In the genomic region with DNA sequence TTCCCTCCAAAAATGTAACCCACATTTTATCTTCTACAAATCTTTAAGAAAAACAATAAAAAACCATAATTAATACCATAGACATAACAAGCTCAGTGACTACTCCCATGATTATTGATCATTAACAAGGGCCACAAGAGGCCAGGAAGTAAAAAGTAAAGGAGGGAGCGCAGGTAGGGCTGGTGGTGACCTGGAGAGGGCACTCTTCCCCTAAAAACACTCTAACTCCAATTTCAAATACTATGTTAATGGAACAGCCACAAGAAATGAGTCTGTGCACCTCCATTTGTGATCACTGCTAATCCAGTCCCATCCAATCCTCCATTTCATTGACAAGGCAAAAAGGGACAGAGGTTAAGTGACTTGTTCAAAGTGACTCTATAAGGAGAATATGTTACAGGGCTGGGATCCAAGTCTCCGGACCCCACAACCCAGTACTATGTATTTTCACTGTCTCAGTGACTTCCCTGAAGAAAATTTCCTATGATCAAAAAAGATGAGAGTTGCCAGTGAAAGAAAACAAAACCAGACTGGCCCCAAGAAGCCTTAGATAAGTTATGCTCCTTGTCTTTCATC, we compare ENCODE assay signal across 9 cellular contexts. TPM values are rescaled to one million over a fixed set of nuclear protein-coding genes. Genes with fewer than 3 reads are reported as not detected.
DNase-seq lines count a peak whose midpoint lies in the region; ATAC-seq and TF ChIP-seq lines count a peak whose summit lies in the region.
"Had no signal": no experiment of that assay in that cellular context is flagged by ENCODE, and none has a peak within 500 bp of the region (broad histone marks: within the 10 kb centered on the region; RNA-seq: fewer than 3 reads in every experiment).

No MANE protein-coding gene starts in this region.

- POLR2A ChIA-PET in HEK293 (lab: Yijun Ruan, JAX) = no interaction called here
- POLR2A ChIA-PET in naive thymus-derived CD8-positive, alpha-beta T cell (lab: Charles Lee) = no interaction called here

- no peak overlapping the region for H3K4me3 ChIP-seq in HEK293 (ENCODE audit: low read depth, low read length)
- H3K4me3 ChIP-seq in effector memory CD4-positive, alpha-beta T cell (ENCODE audit: insufficient read depth, low read depth, low read length, poor library complexity, severe bottlenecking) = no peak overlapping the region
- H3K4me3 ChIP-seq: BLaER1 treated with 17β-estradiol and CSF1 and Interleukin-3, amounts not matched to agents 10 nM and 100 nM had no signal

- H3K9me3 ChIP-seq in HEK293 (ENCODE audit: control insufficient read depth, insufficient read depth, low read depth, low read length) = no peaks in the 10 kb centered on the region
- H3K9me3 ChIP-seq in effector memory CD4-positive, alpha-beta T cell (ENCODE audit: control insufficient read depth, low read length) = no peaks in the 10 kb centered on the region

- H3K4me1 ChIP-seq in HEK293 (ENCODE audit: control insufficient read depth, insufficient read depth, low read length) = no peaks in the 10 kb centered on the region
- no peaks in the 10 kb centered on the region for H3K4me1 ChIP-seq in effector memory CD4-positive, alpha-beta T cell (ENCODE audit: control insufficient read depth, insufficient read depth, low read length, poor library complexity, severe bottlenecking)

- peaks cover 7 to 36% of the 10 kb centered on the region in 2 experiments; a peak in 2 of 3 replicates for H3K36me3 ChIP-seq in HEK293 (ENCODE audit: control insufficient read depth in 2 of 2, insufficient read depth in 1 of 2, low read length in 2 of 2)
- peaks cover 40% of the 10 kb centered on the region for H3K36me3 ChIP-seq in effector memory CD4-positive, alpha-beta T cell (ENCODE audit: control insufficient read depth, insufficient read depth, low read length)

- peaks cover 0 to 70% (median 18%) of the 10 kb centered on the region in 3 donors for H3K36me3 Mint-ChIP-seq in naive thymus-derived CD8-positive, alpha-beta T cell

- no peak for TF ChIP-seq CTCF in HEK293 (tag by site-specific recombination; IDR thresholded peaks at IDR 0.05)

- CTCF ChIA-PET in HEK293 (lab: Yijun Ruan, JAX) = interaction anchor here (0.6 to 1.4 kb wide), 29 partner anchors 11 to 545 kb away, joined by 3 to 12 read pairs (median 4); no protein-coding TSS in a partner anchor

- H3K4me3 Mint-ChIP-seq in naive thymus-derived CD8-positive, alpha-beta T cell = no peak overlapping the region

- H3K27ac Mint-ChIP-seq in naive thymus-derived CD8-positive, alpha-beta T cell = peak overlapping the region in 1 of 10 donors; percentile 18

- H3K27me3 Mint-ChIP-seq in naive thymus-derived CD8-positive, alpha-beta T cell = no peaks in the 10 kb centered on the region

- no peak overlapping the region for H3K27ac ChIP-seq in HEK293 (ENCODE audit: extremely low read depth, low read depth, low read length)
- H3K27ac ChIP-seq in effector memory CD4-positive, alpha-beta T cell (ENCODE audit: insufficient read depth, low read length, poor library complexity, severe bottlenecking) = no peak overlapping the region
- H3K27ac ChIP-seq: BLaER1 treated with 17β-estradiol and CSF1 and Interleukin-3, amounts not matched to agents 10 nM and 100 nM had no signal

- DNase-seq in DMS79 treated with DMSO at 0.1 percent for 48 hours (lab: John Stamatoyannopoulos, UW) = peak; percentile 7
- no peak for DNase-seq in DMS79 (lab: John Stamatoyannopoulos, UW)
- peak; percentile 66 for DNase-seq in OCI-M1 (lab: John Stamatoyannopoulos, UW)
- peak; percentile 18 for DNase-seq in central memory CD4-positive, alpha-beta T cell
- peak in 5 of 10 donors; percentile 5 to 40 (median 12) for DNase-seq in naive thymus-derived CD8-positive, alpha-beta T cell
- DNase-seq in effector memory CD4-positive, alpha-beta T cell = no peak

- ATAC-seq in naive thymus-derived CD8-positive, alpha-beta T cell = peak; percentile 58
- no peak for ATAC-seq in GM21619 (IDR thresholded peaks at IDR 0.05; ENCODE audit: unreplicated experiment)

- peaks cover 0 to 2% (median under 1%) of the 10 kb centered on the region in 4 donors for H3K4me1 Mint-ChIP-seq in naive thymus-derived CD8-positive, alpha-beta T cell

- no peaks in the 10 kb centered on the region for H3K9me3 Mint-ChIP-seq in naive thymus-derived CD8-positive, alpha-beta T cell

- no peaks in the 10 kb centered on the region for H3K27me3 ChIP-seq in effector memory CD4-positive, alpha-beta T cell (replicated peaks; ENCODE audit: control insufficient read depth, insufficient read depth, low read length, poor library complexity, severe bottlenecking)
- H3K27me3 ChIP-seq: BLaER1 treated with 17β-estradiol and CSF1 and Interleukin-3, amounts not matched to agents 10 nM and 100 nM had no signal

TF ChIP-seq in HEK293, 187 proteins besides CTCF, POLR2A, EP300 and RAD21:
- TF ChIP-seq MEIS1 (CRISPR knock-in tag; IDR thresholded peaks at IDR 0.05; ENCODE audit: borderline replicate concordance) (no peak), ZBTB17 (tag by site-specific recombination; IDR thresholded peaks at IDR 0.05) (peak; percentile 38; the same call in 1 of the 2 replicates), KLF7 (tag by site-specific recombination; IDR thresholded peaks at IDR 0.05; ENCODE audit: borderline replicate concordance) (no peak), ZSCAN30 (tag by site-specific recombination; IDR thresholded peaks at IDR 0.05) (no peak), ZBTB20 (tag by site-specific recombination; IDR thresholded peaks at IDR 0.05) (peak; percentile 56; the same call in 1 of the 2 replicates), ZNF792 (tag by site-specific recombination; IDR thresholded peaks at IDR 0.05) (no peak), ZNF341 (tag by site-specific recombination; IDR thresholded peaks at IDR 0.05; ENCODE audit: low read depth) (peak; percentile 67), ZNF654 (tag by site-specific recombination; IDR thresholded peaks at IDR 0.05; ENCODE audit: low read depth) (peak; percentile 74), SP7 (tag by site-specific recombination; IDR thresholded peaks at IDR 0.05) (no peak), ZNF394 (tag by site-specific recombination; IDR thresholded peaks at IDR 0.05; ENCODE audit: borderline replicate concordance) (0 out of 2 replicates have a peak, but pooled peaks have one; percentile 10), SP2 (tag by site-specific recombination; IDR thresholded peaks at IDR 0.05) (no peak)
- TF ChIP-seq, protein P1, sequence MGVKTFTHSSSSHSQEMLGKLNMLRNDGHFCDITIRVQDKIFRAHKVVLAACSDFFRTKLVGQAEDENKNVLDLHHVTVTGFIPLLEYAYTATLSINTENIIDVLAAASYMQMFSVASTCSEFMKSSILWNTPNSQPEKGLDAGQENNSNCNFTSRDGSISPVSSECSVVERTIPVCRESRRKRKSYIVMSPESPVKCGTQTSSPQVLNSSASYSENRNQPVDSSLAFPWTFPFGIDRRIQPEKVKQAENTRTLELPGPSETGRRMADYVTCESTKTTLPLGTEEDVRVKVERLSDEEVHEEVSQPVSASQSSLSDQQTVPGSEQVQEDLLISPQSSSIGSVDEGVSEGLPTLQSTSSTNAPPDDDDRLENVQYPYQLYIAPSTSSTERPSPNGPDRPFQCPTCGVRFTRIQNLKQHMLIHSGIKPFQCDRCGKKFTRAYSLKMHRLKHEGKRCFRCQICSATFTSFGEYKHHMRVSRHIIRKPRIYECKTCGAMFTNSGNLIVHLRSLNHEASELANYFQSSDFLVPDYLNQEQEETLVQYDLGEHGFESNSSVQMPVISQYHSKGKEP (tag by site-specific recombination; IDR thresholded peaks at IDR 0.05) = no peak

RNA-seq across cellular contexts. Expression of a gene that starts 41.2 kb away (rescaled TPM):
- total RNA-seq in naive thymus-derived CD8-positive, alpha-beta T cell = 10 to 100 TPM; 35.0 to 36.6 TPM
- 10 to 100 TPM; 59.4 to 64.2 (median 62.3) TPM for polyA plus RNA-seq in naive thymus-derived CD8-positive, alpha-beta T cell

Comparison
In these comparisons a context has a peak if more than half of its experiments do, and no peak if none do; other contexts are left out.
1. DNase-seq: peak in DMS79 treated with DMSO at 0.1 percent for 48 hours (single experiment), OCI-M1 (single experiment) and central memory CD4-positive, alpha-beta T cell (single experiment); none in DMS79 (single experiment) and effector memory CD4-positive, alpha-beta T cell (0 of 3).